In genomic region chr5:138143592-138143991, GRCh38 we compare ENCODE assay signal across 2 cellular contexts. TPM values are rescaled to one million over a fixed set of nuclear protein-coding genes. Genes with fewer than 3 reads are reported as not detected.
"Had no signal": no experiment of that assay in that cellular context is flagged by ENCODE, and none has a peak within 500 bp of the region (broad histone marks: within the 10 kb centered on the region; RNA-seq: fewer than 3 reads in every experiment).

No MANE protein-coding gene starts in this region.

RNA-seq across cellular contexts. Expression of gene NME5, which starts 4.4 kb away (rescaled TPM):
- total RNA-seq: HT-29 had no signal
- polyA plus RNA-seq: IgD-negative memory B cell had no signal

RNA-seq across cellular contexts. Expression of gene KIF20A, which starts 35.3 kb away (rescaled TPM):
- polyA plus RNA-seq: IgD-negative memory B cell had no signal

RNA-seq across cellular contexts. Expression of gene WNT8A, which starts 59.8 kb away (rescaled TPM):
- total RNA-seq: HT-29 had no signal
- polyA plus RNA-seq: IgD-negative memory B cell had no signal
